In the genomic region with DNA sequence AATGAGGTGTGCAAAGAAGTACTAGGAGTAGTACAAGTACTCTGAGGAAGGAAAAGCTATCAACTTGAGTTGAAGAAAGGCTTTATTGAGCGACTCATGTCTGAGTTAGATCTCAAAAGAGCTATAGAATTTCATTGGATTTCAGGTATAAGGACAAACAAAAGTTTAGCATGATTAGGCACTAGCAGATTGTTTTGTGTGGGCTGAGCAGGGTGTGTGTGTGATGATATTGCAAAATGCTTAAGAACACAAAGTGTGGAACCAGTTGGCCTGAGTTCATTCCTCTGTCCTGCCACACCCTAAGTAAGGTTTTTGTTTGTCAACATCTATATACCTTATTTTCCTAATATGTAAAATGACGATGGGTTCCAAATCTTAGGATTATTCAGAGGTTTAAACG, we compare ENCODE assay signal across 4 cellular contexts.
"Had no signal": no experiment of that assay in that cellular context is flagged by ENCODE, and none has a peak within 500 bp of the region (broad histone marks: within the 10 kb centered on the region; RNA-seq: fewer than 3 reads in every experiment).

No MANE protein-coding gene starts in this region.

- H3K4me3 ChIP-seq: GM23338 had no signal

- H3K4me1 Mint-ChIP-seq: GM23338, H9 had no signal

- DNase-seq: H9, HCEC 1CT, IMR-90 had no signal

- H3K4me3 Mint-ChIP-seq: GM23338, H9 had no signal

- ATAC-seq: GM23338 had no signal

- H3K9me3 Mint-ChIP-seq: GM23338, H9 had no signal

- H3K4me2 ChIP-seq: GM23338 had no signal

- H3K27ac Mint-ChIP-seq: GM23338 had no signal

- H2AFZ ChIP-seq: GM23338 had no signal
